9 cellular contexts compared by ENCODE assay signal in genomic region chr6:46376562-46376969, GRCh38.
DNase-seq lines count a peak whose midpoint lies in the region; ATAC-seq, FAIRE-seq and TF ChIP-seq lines count a peak whose summit lies in the region.
"Had no signal": no experiment of that assay in that cellular context is flagged by ENCODE, and none has a peak within 500 bp of the region (broad histone marks: within the 10 kb centered on the region; RNA-seq: fewer than 3 reads in every experiment).

No MANE protein-coding gene starts in this region.

- in situ Hi-C loops in KBM-7 (cut with MboI; ENCODE audit: low pct_unique_long_range_greater_than_20kb, low sequenced_read_pairs), result no loop called here

- intact Hi-C loops in left ventricle myocardium superior (cut with micrococcal nuclease), result no loop called here

- TF ChIP-seq CTCF in D721Med (IDR thresholded peaks at IDR 0.05; ENCODE audit: insufficient read depth, missing control alignments), result no peak

- ATAC-seq in GM18519 (IDR thresholded peaks at IDR 0.05; ENCODE audit: low FRiP score, unreplicated experiment), result peak; percentile 86
- peak; percentile 93 for ATAC-seq in GM21786 (IDR thresholded peaks at IDR 0.05; ENCODE audit: unreplicated experiment)
- peak; percentile 13 for ATAC-seq in left ventricle myocardium superior

- DNase-seq in KBM-7 (peak; percentile 62), left ventricle myocardium superior (no peak), D721Med (ENCODE audit: insufficient read length, low spot score) (no peak), dermis blood vessel endothelial cell (no peak), HuH-7 (ENCODE audit: low spot score) (no peak)
- DNase-seq in activated CD8-positive, alpha-beta memory T cell treated with anti-CD3 and anti-CD28 coated beads, Interleukin-2, amount 50 U/mL, for 48 hours, result no peak
- DNase-seq: T-helper 9 cell had no signal

- no peak for FAIRE-seq in D721Med (lab: Jason Lieb, UNC)

Comparison
In these comparisons a context has a peak if more than half of its experiments do, and no peak if none do; other contexts are left out.
1. ATAC-seq: peak in every context shown above with its lines; median percentile 93 in GM21786; 86 in GM18519; 13 in left ventricle myocardium superior.